8 cellular contexts compared by ENCODE assay signal in the genomic region with DNA sequence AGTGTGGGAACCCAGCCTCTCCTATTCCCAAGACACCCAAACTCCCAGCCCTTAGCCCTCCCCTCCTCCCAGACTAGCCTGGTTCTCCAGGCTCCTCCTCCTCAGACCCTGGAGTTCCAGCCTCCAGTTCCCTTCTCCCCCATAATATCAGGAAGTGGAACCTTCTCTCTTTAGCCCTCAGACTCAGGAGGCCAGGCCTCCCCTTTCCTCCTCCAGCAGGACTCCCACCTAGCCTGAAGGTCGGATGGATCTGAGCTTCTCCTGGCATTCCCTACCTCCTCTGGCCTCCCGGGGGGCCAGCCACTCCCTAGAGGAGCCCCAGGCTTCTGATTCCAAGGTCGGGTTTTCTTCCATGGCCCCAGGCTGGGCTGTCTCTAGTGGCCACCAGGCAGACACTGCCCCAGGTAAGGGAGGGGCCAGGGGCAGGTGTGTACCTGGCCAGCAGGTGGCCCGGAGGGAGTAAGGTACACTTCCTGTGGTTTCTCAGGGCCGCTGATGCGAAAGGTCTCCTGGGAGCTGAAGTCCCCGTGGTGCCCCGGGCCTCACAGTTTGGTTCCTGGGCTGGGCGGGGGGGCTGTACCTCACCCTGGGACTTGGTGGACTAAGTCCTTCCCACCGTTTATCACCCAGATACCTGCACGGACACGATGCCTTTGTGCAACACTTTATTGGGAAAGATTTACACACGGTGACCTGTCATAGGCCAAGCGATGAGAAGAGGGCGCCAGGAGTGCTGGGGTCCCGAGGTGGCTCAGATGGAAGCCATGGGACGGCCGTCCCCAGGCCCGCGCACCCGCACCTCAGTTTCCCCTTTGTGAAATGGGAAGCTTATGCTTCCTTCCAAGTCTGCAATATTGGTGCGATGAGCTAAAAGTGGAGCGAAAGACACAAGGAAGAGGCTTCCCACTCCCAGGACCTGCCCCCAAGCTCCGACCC. TPM values are rescaled to one million over a fixed set of nuclear protein-coding genes. Genes with fewer than 3 reads are reported as not detected.
A peak's percentile ranks its signal among the peaks of the same experiment; 100 is the strongest.
DNase-seq lines count a peak whose midpoint lies in the region; ATAC-seq and TF ChIP-seq lines count a peak whose summit lies in the region.

Gene TMC4, minus strand, starts transcription at position 397 of the 936 bp plus-strand sequence. Its CDS starts 43 bp downstream, at position 354.

- peak within 1 kb of the TSS; percentile 94 for H3K4me2 ChIP-seq in parathyroid adenoma (ENCODE audit: low read length)

- 25 to 26% methylated on average over 24 of the region's 24 CpGs for WGBS in esophagus, 2 donors

- H3K9me3 ChIP-seq in esophagus (ENCODE audit: control insufficient read depth in 2 of 2, insufficient read depth in 1 of 2, low read depth in 1 of 2, low read length in 1 of 2) (no peaks in the 10 kb centered on the region), parathyroid adenoma (ENCODE audit: control insufficient read depth, low read length) (no peaks in the 10 kb centered on the region)

- H3K4me1 ChIP-seq in esophagus (ENCODE audit: control insufficient read depth in 2 of 2, insufficient read depth in 2 of 2, low read length in 1 of 2) (peaks cover 0 to 8% of the 10 kb centered on the region in 2 donors), parathyroid adenoma (no peaks in the 10 kb centered on the region)

- peak; percentile 65 for DNase-seq in NCI-H226
- DNase-seq in activated CD4-positive, alpha-beta memory T cell treated with anti-CD3 and anti-CD28 coated beads, Interleukin-2, amount 10 ng/mL, durations not matched to agents 7 days and 5 days = no peak
- no peak for DNase-seq in amniotic stem cell (lab: John Stamatoyannopoulos, UW)
- DNase-seq in activated CD4-positive, alpha-beta T cell treated with anti-CD3 and anti-CD28 coated beads for 1 hour = no peak

- H3K9me3 Mint-ChIP-seq in activated CD4-positive, alpha-beta memory T cell treated with anti-CD3 and anti-CD28 coated beads, Interleukin-2, amount 10 ng/mL, durations not matched to agents 7 days and 5 days = no peaks in the 10 kb centered on the region

- peak within 1 kb of the TSS; percentile 67 for H2AFZ ChIP-seq in parathyroid adenoma

- peaks cover 6% of the 10 kb centered on the region for H3K4me1 Mint-ChIP-seq in activated CD4-positive, alpha-beta memory T cell treated with anti-CD3 and anti-CD28 coated beads, Interleukin-2, amount 10 ng/mL, durations not matched to agents 7 days and 5 days

- CTCF ChIA-PET in activated CD4-positive, alpha-beta memory T cell treated with anti-CD3 and anti-CD28 coated beads, Interleukin-2, amount 10 ng/mL, durations not matched to agents 7 days and 5 days (lab: Charles Lee) = interaction anchor here (0.6 to 0.9 kb wide), 2 partner anchors 93 to 219 kb away, joined by 3 read pairs; no protein-coding TSS in a partner anchor

- peaks cover under 1% of the 10 kb centered on the region for H3K79me2 ChIP-seq in parathyroid adenoma

- H3K36me3 ChIP-seq in esophagus (ENCODE audit: control insufficient read depth in 2 of 2, insufficient read depth in 2 of 2, low read length in 1 of 2) (no peaks in the 10 kb centered on the region), parathyroid adenoma (ENCODE audit: control insufficient read depth, insufficient read depth, low read length) (no peaks in the 10 kb centered on the region)

- H3K27me3 ChIP-seq in esophagus (ENCODE audit: control insufficient read depth in 1 of 2, insufficient read depth in 2 of 2, low read length in 2 of 2) (no peaks in the 10 kb centered on the region), parathyroid adenoma (ENCODE audit: control insufficient read depth, insufficient read depth, low read length) (no peaks in the 10 kb centered on the region)

- no peak within 1 kb of the TSS for H3K4me3 Mint-ChIP-seq in activated CD4-positive, alpha-beta memory T cell treated with anti-CD3 and anti-CD28 coated beads, Interleukin-2, amount 10 ng/mL, durations not matched to agents 7 days and 5 days

- ATAC-seq in GM19023 (IDR thresholded peaks at IDR 0.05; ENCODE audit: unreplicated experiment) = no peak

- TF ChIP-seq CTCF in GM12873 (IDR thresholded peaks at IDR 0.05; ENCODE audit: insufficient read depth, low read depth, low read length, missing control alignments) = peak; percentile 28
- TF ChIP-seq CTCF in parathyroid adenoma (IDR thresholded peaks at IDR 0.05) = peak; percentile 81

- H3K27ac ChIP-seq in esophagus (ENCODE audit: low read depth in 2 of 2, low read length in 1 of 2) (peak within 1 kb of the TSS; percentile 47 to 67), parathyroid adenoma (peak within 1 kb of the TSS; percentile 89)

- H3K9ac ChIP-seq in parathyroid adenoma = peak within 1 kb of the TSS; percentile 68

- H3K27ac Mint-ChIP-seq in activated CD4-positive, alpha-beta memory T cell treated with anti-CD3 and anti-CD28 coated beads, Interleukin-2, amount 10 ng/mL, durations not matched to agents 7 days and 5 days = no peak within 1 kb of the TSS

- POLR2A ChIA-PET in activated CD4-positive, alpha-beta memory T cell treated with anti-CD3 and anti-CD28 coated beads, Interleukin-2, amount 10 ng/mL, durations not matched to agents 7 days and 5 days (lab: Charles Lee) = interaction anchor here (0.6 to 2.6 kb wide), 7 partner anchors 12 to 35 kb away, joined by 3 to 6 read pairs (median 3); partner anchors contain the start of genes CNOT3, LENG1 and MBOAT7

- H3K36me3 Mint-ChIP-seq in activated CD4-positive, alpha-beta memory T cell treated with anti-CD3 and anti-CD28 coated beads, Interleukin-2, amount 10 ng/mL, durations not matched to agents 7 days and 5 days (ENCODE audit: low read depth) = peaks cover 1% of the 10 kb centered on the region

- H3K4me3 ChIP-seq in esophagus (ENCODE audit: low read depth in 1 of 2, low read length in 2 of 2) (peak within 1 kb of the TSS; percentile 36 to 49), parathyroid adenoma (ENCODE audit: low read depth, low read length) (peak within 1 kb of the TSS; percentile 72)

- H3K27me3 Mint-ChIP-seq in activated CD4-positive, alpha-beta memory T cell treated with anti-CD3 and anti-CD28 coated beads, Interleukin-2, amount 10 ng/mL, durations not matched to agents 7 days and 5 days = no peaks in the 10 kb centered on the region

RNA-seq across cellular contexts. Expression of gene TMC4, which starts in this region (rescaled TPM):
- polyA plus RNA-seq in esophagus = 10 to 100 TPM in 1 of 2 donors, 1 to 10 TPM in 1; 2.9 to 11.0 TPM
- total RNA-seq in activated CD4-positive, alpha-beta memory T cell treated with anti-CD3 and anti-CD28 coated beads, Interleukin-2, amount 10 ng/mL, durations not matched to agents 7 days and 5 days = 1 to 10 TPM; 2.8 to 3.2 TPM
